1 cellular context compared by ENCODE assay signal in genomic region chr20:32053648-32054047, GRCh38.
TF ChIP-seq lines count a peak whose summit lies in the region.

No MANE protein-coding gene starts in this region.

TF ChIP-seq in GM12878, 131 proteins besides CTCF, POLR2A, EP300 and RAD21:
- TF ChIP-seq REST (IDR thresholded peaks at IDR 0.05; ENCODE audit: low read depth, low read length): no peak
- no peak for TF ChIP-seq IRF4 (IDR thresholded peaks at IDR 0.05; ENCODE audit: low read depth, low read length)
- no peak for TF ChIP-seq E4F1 (IDR thresholded peaks at IDR 0.05; ENCODE audit: borderline replicate concordance, partially characterized antibody)
- TF ChIP-seq CEBPZ (IDR thresholded peaks at IDR 0.05; ENCODE audit: low read depth, low read length): no peak
- TF ChIP-seq YY1 (IDR thresholded peaks at IDR 0.05; ENCODE audit: low read depth, low read length): no peak
